1 cellular context compared by ENCODE assay signal in genomic region chr10:92114201-92114600, GRCh38.
A peak's percentile ranks its signal among the peaks of the same experiment; 100 is the strongest.
TF ChIP-seq lines count a peak whose summit lies in the region.

No MANE protein-coding gene starts in this region.

TF ChIP-seq in HepG2, 621 proteins besides CTCF, POLR2A, EP300 and RAD21 (continued from another document):
- TF ChIP-seq HNF1A (IDR thresholded peaks at IDR 0.05; ENCODE audit: low read depth) (peak; percentile 94), HNF1A (CRISPR knock-in tag; IDR thresholded peaks at IDR 0.05; ENCODE audit: borderline replicate concordance) (peak; percentile 96), NR2F6 (IDR thresholded peaks at IDR 0.05) (peak; percentile 71), NR2F6 (CRISPR knock-in tag; IDR thresholded peaks at IDR 0.05) (peak; percentile 60; the same call in 1 of the 2 replicates), TCF7 (IDR thresholded peaks at IDR 0.05; ENCODE audit: low read depth) (peak; percentile 65), NCOR1 (IDR thresholded peaks at IDR 0.05; ENCODE audit: borderline replicate concordance, low read length) (peak; percentile 62; the same call in 1 of the 2 replicates), ELF3 (CRISPR knock-in tag; IDR thresholded peaks at IDR 0.05) (peak; percentile 90), KDM6A (CRISPR knock-in tag; IDR thresholded peaks at IDR 0.05; ENCODE audit: low read depth) (0 out of 2 replicates have a peak, but pooled peaks have one; percentile 44), DPF2 (CRISPR knock-in tag; IDR thresholded peaks at IDR 0.05; ENCODE audit: borderline replicate concordance, low read depth) (0 out of 2 replicates have a peak, but pooled peaks have one; percentile 31), SOX6 (IDR thresholded peaks at IDR 0.05) (no peak), SOX6 (CRISPR knock-in tag; IDR thresholded peaks at IDR 0.05) (peak; percentile 41; the same call in 1 of the 2 replicates)
